Comparison of ENCODE assay signal across 1 cellular context in the genomic region with DNA sequence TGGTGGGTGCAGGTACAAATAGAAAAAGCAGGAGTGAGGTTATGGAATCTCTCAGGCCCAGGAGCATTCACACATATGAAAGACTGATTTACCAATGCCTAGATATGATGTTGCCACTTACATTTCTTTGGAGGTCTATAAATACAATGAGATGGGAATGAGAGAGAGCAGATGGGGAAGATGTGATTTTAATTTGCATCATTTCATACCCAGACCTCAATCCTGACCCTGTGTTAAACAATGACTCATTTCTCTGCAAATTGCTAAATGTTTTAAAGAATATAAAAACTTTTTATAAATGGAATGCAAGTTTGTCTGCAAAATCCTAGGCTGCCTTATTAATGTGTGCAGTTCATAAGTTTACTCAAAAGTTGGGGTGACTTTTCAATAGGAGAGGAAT.
TF ChIP-seq lines count a peak whose summit lies in the region.

No MANE protein-coding gene starts in this region.

TF ChIP-seq in IMR-90, 13 proteins besides CTCF, POLR2A, EP300 and RAD21:
- TF ChIP-seq NFE2L2 (IDR thresholded peaks at IDR 0.05; ENCODE audit: low read depth, low read length) (no peak), CEBPB (IDR thresholded peaks at IDR 0.05; ENCODE audit: low read depth, low read length) (peak; percentile 55), MXI1 (IDR thresholded peaks at IDR 0.05; ENCODE audit: borderline replicate concordance, low read depth, low read length) (no peak), MAFK (IDR thresholded peaks at IDR 0.05; ENCODE audit: low read depth, low read length) (no peak), RFX5 (IDR thresholded peaks at IDR 0.05; ENCODE audit: low read depth, low read length) (no peak), BHLHE40 (IDR thresholded peaks at IDR 0.05; ENCODE audit: low read depth, low read length) (no peak), FOS (IDR thresholded peaks at IDR 0.05; ENCODE audit: low read depth, low read length) (peak; percentile 54; the same call in 1 of the 2 replicates), SMC3 (IDR thresholded peaks at IDR 0.05; ENCODE audit: low read depth, low read length) (no peak), MAZ (IDR thresholded peaks at IDR 0.05; ENCODE audit: borderline replicate concordance, low read depth, low read length) (no peak), CHD1 (IDR thresholded peaks at IDR 0.05; ENCODE audit: low read depth, low read length) (no peak)
- TF ChIP-seq, protein P1, sequence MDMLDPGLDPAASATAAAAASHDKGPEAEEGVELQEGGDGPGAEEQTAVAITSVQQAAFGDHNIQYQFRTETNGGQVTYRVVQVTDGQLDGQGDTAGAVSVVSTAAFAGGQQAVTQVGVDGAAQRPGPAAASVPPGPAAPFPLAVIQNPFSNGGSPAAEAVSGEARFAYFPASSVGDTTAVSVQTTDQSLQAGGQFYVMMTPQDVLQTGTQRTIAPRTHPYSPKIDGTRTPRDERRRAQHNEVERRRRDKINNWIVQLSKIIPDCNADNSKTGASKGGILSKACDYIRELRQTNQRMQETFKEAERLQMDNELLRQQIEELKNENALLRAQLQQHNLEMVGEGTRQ (IDR thresholded peaks at IDR 0.05; ENCODE audit: low read depth, low read length) = no peak
- TF ChIP-seq, protein P2, sequence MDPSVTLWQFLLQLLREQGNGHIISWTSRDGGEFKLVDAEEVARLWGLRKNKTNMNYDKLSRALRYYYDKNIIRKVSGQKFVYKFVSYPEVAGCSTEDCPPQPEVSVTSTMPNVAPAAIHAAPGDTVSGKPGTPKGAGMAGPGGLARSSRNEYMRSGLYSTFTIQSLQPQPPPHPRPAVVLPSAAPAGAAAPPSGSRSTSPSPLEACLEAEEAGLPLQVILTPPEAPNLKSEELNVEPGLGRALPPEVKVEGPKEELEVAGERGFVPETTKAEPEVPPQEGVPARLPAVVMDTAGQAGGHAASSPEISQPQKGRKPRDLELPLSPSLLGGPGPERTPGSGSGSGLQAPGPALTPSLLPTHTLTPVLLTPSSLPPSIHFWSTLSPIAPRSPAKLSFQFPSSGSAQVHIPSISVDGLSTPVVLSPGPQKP (IDR thresholded peaks at IDR 0.05; ENCODE audit: borderline replicate concordance, low read depth, low read length) = no peak
